ENCODE assay signal across 8 cellular contexts in genomic region chr2:152717242-152718046, GRCh38. TPM values are rescaled to one million over a fixed set of nuclear protein-coding genes. Genes with fewer than 3 reads are reported as not detected.
A peak's percentile ranks its signal among the peaks of the same experiment; 100 is the strongest.
DNase-seq lines count a peak whose midpoint lies in the region; ATAC-seq, FAIRE-seq and TF ChIP-seq lines count a peak whose summit lies in the region.

Gene PRPF40A (minus strand): TSS chr2:152717461. CDS start chr2:152717439, 22 bp downstream.

- H3K79me1 ChIP-seq in H1 (ENCODE audit: low read depth, low read length) = no peaks in the 10 kb centered on the region
- peaks cover 4% of the 10 kb centered on the region for H3K79me1 ChIP-seq in mesenchymal stem cell (replicated peaks; ENCODE audit: low read length, poor library complexity, severe bottlenecking)

- no peak within 1 kb of the TSS for H3K14ac ChIP-seq in H1 (ENCODE audit: insufficient read length)
- H3K14ac ChIP-seq in mesenchymal stem cell (ENCODE audit: low read length in 2 of 2) = peak within 1 kb of the TSS in 1 of 2 experiments; percentile 99

- peak within 1 kb of the TSS; percentile 93 for H2BK12ac ChIP-seq in H1 (ENCODE audit: low read depth, low read length)
- peak within 1 kb of the TSS; percentile 85 to 100 for H2BK12ac ChIP-seq in mesenchymal stem cell (ENCODE audit: low read length in 2 of 2)

- H3K4me2 ChIP-seq in H1 (ENCODE audit: insufficient read depth in 1 of 2, low read depth in 2 of 2, low read length in 2 of 2) (peak within 1 kb of the TSS; percentile 58 to 69), mesenchymal stem cell (ENCODE audit: low read length, poor library complexity, severe bottlenecking) (peak within 1 kb of the TSS; percentile 73)

- H2BK5ac ChIP-seq in H1 (ENCODE audit: low read depth, low read length) (peak within 1 kb of the TSS; percentile 99), mesenchymal stem cell (ENCODE audit: low read depth, low read length, poor library complexity, severe bottlenecking) (peak within 1 kb of the TSS; percentile 98)

- peak within 1 kb of the TSS; percentile 100 for H3K18ac ChIP-seq in H1 (ENCODE audit: extremely low read depth, low read length)
- peak within 1 kb of the TSS; percentile 99 for H3K18ac ChIP-seq in mesenchymal stem cell (ENCODE audit: low read depth in 1 of 2, low read length in 2 of 2)

- H3K79me2 ChIP-seq in H1 (ENCODE audit: control insufficient read depth in 1 of 2, insufficient read depth in 2 of 2, low read length in 2 of 2) = peaks cover 30 to 84% of the 10 kb centered on the region in 2 experiments

- H3K9me3 ChIP-seq in H1 (ENCODE audit: insufficient read depth in 2 of 2, low read depth in 1 of 2, low read length in 1 of 2) (no peaks in the 10 kb centered on the region), mesenchymal stem cell (ENCODE audit: control insufficient read depth, low read length) (no peaks in the 10 kb centered on the region)

- peaks cover 5% of the 10 kb centered on the region; the same call in 1 of the 2 replicates for H3K23me2 ChIP-seq in H1 (ENCODE audit: low read depth, low read length)

- H3K23ac ChIP-seq in H1 (ENCODE audit: insufficient read length) (no peak within 1 kb of the TSS), mesenchymal stem cell (ENCODE audit: low read length in 2 of 2) (peak within 1 kb of the TSS in 1 of 2 experiments; percentile 96)

- peak; percentile 89 for DNase-seq in COLO829 (ENCODE audit: low spot score)
- peak; percentile 93 for DNase-seq in HTR-8/SVneo (ENCODE audit: insufficient read length, low spot score)
- peak; percentile 95 for DNase-seq in NOMO-1 treated with dmso at 0.1 percent for 144 hours (lab: John Stamatoyannopoulos, UW; ENCODE audit: unreplicated experiment)
- peak; percentile 92 to 97 (median 94) for DNase-seq in activated CD8-positive, alpha-beta memory T cell treated with anti-CD3 and anti-CD28 coated beads for 48 hours (ENCODE audit: low read depth in 2 of 3, low spot score in 2 of 3)
- peak; percentile 95 to 98 for DNase-seq in H1 (ENCODE audit: low read depth in 1 of 2, low spot score in 2 of 2)
- DNase-seq in mesenchymal stem cell = peak; percentile 98
- DNase-seq in stimulated activated CD8-positive, alpha-beta memory T cell treated with anti-CD3 and anti-CD28 coated beads, Interleukin-12 subunit alpha, Interleukin-12 subunit beta, amount 100 ng/mL, for 4 hours (ENCODE audit: low read depth) = peak; percentile 98

- TF ChIP-seq POLR2A in H1 (IDR thresholded peaks at IDR 0.05; ENCODE audit: control extremely low read depth in 1 of 2, low read depth in 2 of 2, low read length in 2 of 2) = peak; percentile 81 to 83

- H4K8ac ChIP-seq in H1 (ENCODE audit: extremely low read depth, insufficient read depth, low read length) = peak within 1 kb of the TSS; percentile 100
- H4K8ac ChIP-seq in mesenchymal stem cell (ENCODE audit: low read length) = peak within 1 kb of the TSS; percentile 99

- H3K27me3 ChIP-seq in H1 (replicated peaks in 1 of 4; ENCODE audit: control insufficient read depth in 3 of 4, extremely low read depth in 1 of 4, insufficient read depth in 3 of 4, low read length in 3 of 4) = no peaks in the 10 kb centered on the region
- no peaks in the 10 kb centered on the region for H3K27me3 ChIP-seq in mesenchymal stem cell (ENCODE audit: control insufficient read depth in 1 of 2, insufficient read depth in 1 of 2, low read length in 2 of 2)

- POLR2A ChIA-PET in H1 (lab: Charles Lee; ENCODE audit: partially characterized antibody) = interaction anchor here (0.6 to 4.2 kb wide), 22 partner anchors 9 to 760 kb away, joined by 3 to 68 read pairs (median 4); partner anchors contain the start of gene FMNL2

- peaks cover 0 to 7% (median 2%) of the 10 kb centered on the region in 4 experiments; a peak in 2 of 7 replicates for H3K4me1 ChIP-seq in H1 (replicated peaks in 1 of 4; ENCODE audit: control insufficient read depth in 3 of 4, insufficient read depth in 4 of 4, low read length in 3 of 4)
- H3K4me1 ChIP-seq in mesenchymal stem cell (ENCODE audit: control insufficient read depth, insufficient read depth, low read depth, low read length) = peaks cover 1% of the 10 kb centered on the region

- H3K9ac ChIP-seq in H1 (replicated peaks in 1 of 4; ENCODE audit: extremely low read depth in 1 of 4, low read depth in 3 of 4, low read length in 3 of 4) (peak within 1 kb of the TSS; percentile 97 to 99 (median 99)), mesenchymal stem cell (ENCODE audit: low read length) (peak within 1 kb of the TSS; percentile 99)

- peak within 1 kb of the TSS; percentile 82 for H2AFZ ChIP-seq in H1 (ENCODE audit: low read length)
- peak within 1 kb of the TSS; percentile 96 for H2AFZ ChIP-seq in mesenchymal stem cell (ENCODE audit: low read depth, low read length)

- peak within 1 kb of the TSS; percentile 92 to 98 (median 96) for H3K4me3 ChIP-seq in H1 (ENCODE audit: extremely low read depth in 1 of 4, insufficient read depth in 2 of 4, low read depth in 3 of 4, low read length in 4 of 4)
- H3K4me3 ChIP-seq in mesenchymal stem cell (ENCODE audit: insufficient read depth in 1 of 2, low read depth in 1 of 2, low read length in 2 of 2) = peak within 1 kb of the TSS; percentile 93 to 95

- H2BK15ac ChIP-seq in H1 (ENCODE audit: low read length) (peak within 1 kb of the TSS; percentile 99; the same call in 1 of the 2 replicates), mesenchymal stem cell (ENCODE audit: low read depth, poor library complexity, severe bottlenecking) (peak within 1 kb of the TSS; percentile 96)

- H3K36me3 ChIP-seq in H1 (ENCODE audit: control insufficient read depth in 2 of 4, insufficient read depth in 4 of 4, low read length in 3 of 4) (peaks cover 6 to 40% (median 8%) of the 10 kb centered on the region in 4 experiments; a peak in 6 of 8 replicates), mesenchymal stem cell (ENCODE audit: control insufficient read depth in 1 of 2, insufficient read depth in 2 of 2, low read depth in 1 of 2, low read length in 2 of 2) (peaks cover 3 to 43% of the 10 kb centered on the region in 2 experiments)

- no peak for TF ChIP-seq RAD21 in H1 (IDR thresholded peaks at IDR 0.05 in 1 of 2, conservative IDR thresholded peaks at IDR 0.05 in 1 of 2; ENCODE audit: low read depth in 2 of 2, low read length in 2 of 2)

- H2AK5ac ChIP-seq in H1 (ENCODE audit: low read depth, low read length) (peak within 1 kb of the TSS; percentile 89; the same call in 1 of the 2 replicates), mesenchymal stem cell (ENCODE audit: low read length, severe bottlenecking) (peak within 1 kb of the TSS; percentile 17)

- H4K91ac ChIP-seq in H1 (replicated peaks; ENCODE audit: insufficient read length, low read length) = peak within 1 kb of the TSS; percentile 99
- H4K91ac ChIP-seq in mesenchymal stem cell (ENCODE audit: low read length) = peak within 1 kb of the TSS; percentile 96

- H2BK20ac ChIP-seq in H1 (ENCODE audit: low read length) = peak within 1 kb of the TSS; percentile 57; the same call in 1 of the 2 replicates

- 1% methylated on average over 37 of the region's 68 CpGs; no CpG with 5 or more reads in 1 of the 2 experiments for WGBS in H1 (ENCODE audit: extremely low coverage in 1 of 2, insufficient coverage in 1 of 2, insufficient read length in 1 of 2, insufficient replicate concordance in 2 of 2, low coverage in 1 of 2, low lambda C conversion rate in 2 of 2, missing lambda C conversion rate in 1 of 2), 2 experiments
- under 1% methylated on average over 48 of the region's 68 CpGs for WGBS in mesenchymal stem cell

- CTCF ChIA-PET in H1 (lab: Charles Lee; ENCODE audit: partially characterized antibody) = interaction anchor here (1.2 to 4.3 kb wide), 6 partner anchors 9 to 82 kb away, joined by 3 to 52 read pairs (median 8); no protein-coding TSS in a partner anchor

- FAIRE-seq in HTR-8/SVneo (lab: Jason Lieb, UNC) (peak; percentile 96), H1 (lab: Jason Lieb, UNC) (peak; percentile 45)

- H3K4ac ChIP-seq in H1 (replicated peaks; ENCODE audit: insufficient read length, low read depth, low read length) (peak within 1 kb of the TSS; percentile 92), mesenchymal stem cell (ENCODE audit: low read depth in 1 of 2, low read length in 2 of 2) (peak within 1 kb of the TSS; percentile 77 to 100)

- peaks cover 2 to 17% of the 10 kb centered on the region in 2 experiments for H4K20me1 ChIP-seq in H1 (replicated peaks in 1 of 2; ENCODE audit: control insufficient read depth in 1 of 2, insufficient read depth in 2 of 2, low read length in 2 of 2)

- no peak; a peak in 1 of 3 replicates for TF ChIP-seq EP300 in H1 (IDR thresholded peaks at IDR 0.05; ENCODE audit: borderline replicate concordance in 1 of 2, low read depth in 2 of 2, low read length in 2 of 2)

- H2BK120ac ChIP-seq in H1 (replicated peaks; ENCODE audit: low read depth, low read length) = peak within 1 kb of the TSS; percentile 98
- peak within 1 kb of the TSS; percentile 96 for H2BK120ac ChIP-seq in mesenchymal stem cell (ENCODE audit: low read depth, low read length)

- peak; percentile 69 for ATAC-seq in GM21367 (IDR thresholded peaks at IDR 0.05; ENCODE audit: unreplicated experiment)

- peak within 1 kb of the TSS; percentile 95 for H3K56ac ChIP-seq in H1 (replicated peaks; ENCODE audit: insufficient read length, low read depth, low read length)

- peak within 1 kb of the TSS; percentile 100 for H4K5ac ChIP-seq in H1 (ENCODE audit: insufficient read length, low read depth, low read length)

- TF ChIP-seq CTCF in H1 (IDR thresholded peaks at IDR 0.05; ENCODE audit: control extremely low read depth in 1 of 3, insufficient read depth in 1 of 3, low read depth in 1 of 3, low read length in 3 of 3) = peak in 1 of 3 experiments; percentile 12; a peak in 1 of 4 replicates

- peak within 1 kb of the TSS; percentile 100 for H3K27ac ChIP-seq in H1 (ENCODE audit: low read depth, low read length)
- peak within 1 kb of the TSS; percentile 97 for H3K27ac ChIP-seq in mesenchymal stem cell (ENCODE audit: low read length, poor library complexity, severe bottlenecking)

TF ChIP-seq in H1, 55 proteins besides CTCF, POLR2A, EP300 and RAD21 (continues in another document):
- TF ChIP-seq POU5F1 (IDR thresholded peaks at IDR 0.05; ENCODE audit: low read depth, low read length) (no peak), RXRA (IDR thresholded peaks at IDR 0.05; ENCODE audit: insufficient read depth, low read depth, low read length) (no peak), KDM5A (IDR thresholded peaks at IDR 0.05; ENCODE audit: low read length) (no peak), YY1 (IDR thresholded peaks at IDR 0.05; ENCODE audit: low read depth, low read length) (peak; percentile 57), TAF1 (IDR thresholded peaks at IDR 0.05; ENCODE audit: low read depth, low read length) (peak; percentile 94)

RNA-seq across cellular contexts. Expression of gene PRPF40A, which starts in this region (rescaled TPM):
- total RNA-seq in H1 (2021; fragmentation: NEBNext Ultra II Directional; extraction: Animal tissue kit (Norgen Biotek cat#: 25700)) = 163 and 176 TPM in 2 replicates
- polyA plus RNA-seq in H1 (2011; rRNA removed) = 85.5 and 93.6 TPM in 2 replicates
- 115 TPM for polyA plus RNA-seq in H1 (2011; cell fraction: cytosol; rRNA removed)
- 382 TPM for polyA plus RNA-seq in H1 (2011; cell fraction: nucleus; rRNA removed)
- 106 to 142 TPM (median 124 TPM) in 4 replicates for polyA plus RNA-seq in H1 (2012, experiment 1 of 2)
- 9.6 TPM for polyA plus RNA-seq in H1 (2012, experiment 2 of 2)
- 393 TPM for polyA plus RNA-seq in H1 (2013, experiment 1 of 2)
- polyA plus RNA-seq in H1 (2013, experiment 2 of 2) = 382 TPM
- 633 and 692 TPM in 2 replicates for polyA minus RNA-seq in H1 (2011; rRNA and poly(A)+ RNA removed)
- 125 TPM for polyA minus RNA-seq in H1 (2011; cell fraction: cytosol; rRNA and poly(A)+ RNA removed)
- polyA minus RNA-seq in H1 (2011; cell fraction: nucleus; rRNA and poly(A)+ RNA removed) = 600 TPM
- polyA plus RNA-seq in mesenchymal stem cell (2013, experiment 1 of 2) = 170 TPM
- 163 TPM for polyA plus RNA-seq in mesenchymal stem cell (2013, experiment 2 of 2)

Comparison
In these comparisons a context has a peak if more than half of its experiments do, and no peak if none do; other contexts are left out.
1. Peak in every context shown above with its lines: DNase-seq, ATAC-seq, H3K4me3 ChIP-seq and H3K27ac ChIP-seq.